8 cellular contexts compared by ENCODE assay signal in the genomic region with DNA sequence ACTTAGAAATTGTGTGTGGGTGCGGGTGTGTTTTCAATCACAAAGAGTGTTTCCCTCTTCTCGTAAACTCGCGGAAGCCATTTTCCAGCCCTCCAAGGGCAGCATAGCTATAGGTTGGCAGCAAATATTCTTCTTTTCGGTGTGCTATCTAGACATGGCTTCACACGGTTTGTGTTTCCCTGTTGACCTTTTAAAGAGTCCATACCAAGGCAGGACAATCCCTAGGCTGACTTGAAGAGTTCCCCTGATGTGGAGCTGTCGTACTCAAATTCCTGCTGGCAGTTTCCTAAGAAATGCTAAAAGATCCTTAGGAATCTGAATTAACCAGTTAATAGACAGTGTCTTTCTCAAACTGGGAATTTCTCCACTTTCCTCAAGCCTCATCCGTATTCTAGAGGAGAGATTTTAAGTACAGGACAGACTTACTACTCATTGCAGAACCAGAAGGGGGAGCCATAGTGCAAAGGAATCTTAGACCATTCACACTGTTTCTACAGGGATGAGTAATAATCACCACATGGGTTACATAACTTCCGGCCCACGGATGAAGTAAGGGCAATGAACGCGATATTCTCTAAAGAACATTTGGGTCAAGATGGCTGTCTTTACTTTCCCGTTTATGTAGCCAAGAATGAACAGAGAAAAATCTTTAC.
DNase-seq lines count a peak whose midpoint lies in the region; ATAC-seq, FAIRE-seq and TF ChIP-seq lines count a peak whose summit lies in the region.

No MANE protein-coding gene starts in this region.

- intact Hi-C loops in posterior vena cava (cut with DNase I): no loop called here

- POLR2A ChIA-PET in HEK293T (lab: Yijun Ruan, JAX): no interaction called here

- TF ChIP-seq CTCF in gastroesophageal sphincter (IDR thresholded peaks at IDR 0.05): peak in 2 of 4 experiments; percentile 22 to 35

- TF ChIP-seq EP300 in gastroesophageal sphincter (IDR thresholded peaks at IDR 0.05): no peak

- no peaks in the 10 kb centered on the region for H3K36me3 ChIP-seq in gastroesophageal sphincter

- peaks cover 11% of the 10 kb centered on the region for H3K27me3 ChIP-seq in gastroesophageal sphincter

- no peak overlapping the region for H3K4me3 ChIP-seq in gastroesophageal sphincter

- no peak for FAIRE-seq in urothelium cell line (lab: Jason Lieb, UNC)

- no peak overlapping the region for H3K27ac ChIP-seq in gastroesophageal sphincter

- ATAC-seq in gastroesophageal sphincter (peak; percentile 53), GM18511 (IDR thresholded peaks at IDR 0.05; ENCODE audit: unreplicated experiment) (no peak)

- 46 to 59% methylated on average over 9 to 13 of the region's 13 CpGs for WGBS in gastroesophageal sphincter (ENCODE audit: low coverage in 1 of 2), 2 donors

- H3K4me1 ChIP-seq in gastroesophageal sphincter: no peaks in the 10 kb centered on the region

- peaks cover 0 to 10% (median 0%) of the 10 kb centered on the region in 3 donors for H3K9me3 ChIP-seq in gastroesophageal sphincter

- DNase-seq in AG08395 (ENCODE audit: low spot score) (peak; percentile 53), HEK293T (ENCODE audit: extremely low spot score) (peak; percentile 68), SHP77 treated with DMSO at 0.1 percent for 48 hours (lab: John Stamatoyannopoulos, UW) (peak; percentile 15), urothelium cell line (ENCODE audit: low spot score) (peak; percentile 53), OCI-M2 (lab: John Stamatoyannopoulos, UW; ENCODE audit: unreplicated experiment) (no peak), posterior vena cava (ENCODE audit: low spot score) (no peak)

- no peak for TF ChIP-seq POLR2A in gastroesophageal sphincter (IDR thresholded peaks at IDR 0.05)

- CTCF ChIA-PET in HEK293T (lab: Yijun Ruan, JAX): no interaction called here

TF ChIP-seq in HEK293T, 16 proteins besides CTCF, POLR2A, EP300 and RAD21:
- TF ChIP-seq L3MBTL2 (conservative IDR thresholded peaks at IDR 0.05): 0 out of 2 replicates have a peak, but pooled peaks have one; percentile 16
- TF ChIP-seq HDGF (IDR thresholded peaks at IDR 0.05; ENCODE audit: borderline replicate concordance): no peak

Comparison
In these comparisons a context has a peak if more than half of its experiments do, and no peak if none do; other contexts are left out.
1. DNase-seq: peak in AG08395 (single experiment), HEK293T (single experiment), SHP77 treated with DMSO at 0.1 percent for 48 hours (single experiment) and urothelium cell line (single experiment); none in OCI-M2 (single experiment) and posterior vena cava (single experiment).